ENCODE assay signal across 21 cellular contexts in the genomic region with DNA sequence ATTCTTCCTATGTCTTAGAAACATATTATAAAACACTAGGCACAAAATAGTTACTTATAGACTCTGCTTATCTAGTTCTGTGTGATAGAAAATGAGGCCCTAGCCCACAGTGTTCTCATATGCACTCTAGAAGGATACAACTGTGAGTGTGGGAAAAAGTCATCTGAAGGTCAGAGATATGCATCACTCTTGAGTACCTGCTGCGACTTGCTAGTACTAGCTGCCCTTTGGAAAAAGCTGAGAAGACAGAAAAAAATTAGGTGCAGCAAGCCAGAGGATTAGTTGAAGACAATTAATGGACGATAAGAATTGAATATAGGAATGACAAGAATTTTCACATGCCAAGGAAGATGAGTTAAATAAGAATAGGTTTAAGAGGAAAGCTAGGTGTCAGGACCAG.
"Had no signal": no experiment of that assay in that cellular context is flagged by ENCODE, and none has a peak within 500 bp of the region (broad histone marks: within the 10 kb centered on the region; RNA-seq: fewer than 3 reads in every experiment).

No MANE protein-coding gene starts in this region.

- H3K4me3 ChIP-seq: ascending aorta, esophagus muscularis mucosa, left lung, prostate gland, upper lobe of right lung had no signal

- H3K4me1 ChIP-seq: ascending aorta, esophagus muscularis mucosa, prostate gland, upper lobe of right lung had no signal

- H3K27ac ChIP-seq: ascending aorta, esophagus muscularis mucosa, left lung, prostate gland, upper lobe of right lung had no signal

- ATAC-seq: activated CD8-positive, alpha-beta T cell treated with anti-CD3 and anti-CD28 coated beads, Interleukin-2, amount 10 ng/mL, durations not matched to agents 7 days and 5 days; left lung; natural killer cell; SK-N-SH treated with all-trans-retinoic acid at 6 μM for 48 hours; stimulated activated naive CD8-positive, alpha-beta T cell treated with anti-CD3 and anti-CD28 coated beads, Interleukin-15, Interleukin-2, amounts not matched to agents 100 U/mL and 50 U/mL, for 24 hours; T-cell; upper lobe of right lung had no signal

- H3K36me3 Mint-ChIP-seq: natural killer cell, T-cell had no signal

- DNase-seq: activated CD4-positive, alpha-beta T cell treated with anti-CD3 and anti-CD28 coated beads for 1 hour; activated CD4-positive, alpha-beta T cell treated with anti-CD3 and anti-CD28 coated beads, Interleukin-2, amount 50 U/mL, for 1 hour; activated CD8-positive, alpha-beta T cell treated with anti-CD3 and anti-CD28 coated beads, Interleukin-2, amount 10 ng/mL, durations not matched to agents 7 days and 5 days; activated gamma-delta T cell; activated naive CD4-positive, alpha-beta T cell treated with anti-CD3 and anti-CD28 coated beads, Interleukin-2, amount 50 U/mL, for 16 hours; effector CD4-positive, alpha-beta T cell; left lung; midbrain; natural killer cell; stimulated activated CD4-positive, alpha-beta T cell treated with anti-CD3 and anti-CD28 coated beads, Interleukin-4, amount 100 ng/mL, for 4 hours; stimulated activated naive CD8-positive, alpha-beta T cell treated with anti-CD3 and anti-CD28 coated beads, Interleukin-15, Interleukin-2, amounts not matched to agents 100 U/mL and 50 U/mL, for 24 hours; T-cell; T-helper 9 cell; upper lobe of right lung had no signal

- FAIRE-seq: endometrium had no signal

- H3K27me3 ChIP-seq: ascending aorta, esophagus muscularis mucosa, left lung, upper lobe of right lung had no signal

- H3K27me3 Mint-ChIP-seq: dendritic cell treated with granulocyte-macrophage colony-stimulating factor and Interleukin-4, amounts not matched to agents 40 ng/mL and 50 ng/mL, for 4 days; T-cell had no signal

- H3K4me3 Mint-ChIP-seq: activated CD8-positive, alpha-beta T cell treated with anti-CD3 and anti-CD28 coated beads, Interleukin-2, amount 10 ng/mL, durations not matched to agents 7 days and 5 days; activated T-helper 1 cell treated with anti-CD3 and anti-CD28 coated beads, Interleukin-12 subunit alpha, Interleukin-12 subunit beta, Interleukin-2, Interleukin-4 antibody, amounts not matched to agents 30 ng/mL and 10 ng/mL and 1 ng/mL, durations not matched to agents 14 hours and 24 hours and 36 hours; dendritic cell treated with granulocyte-macrophage colony-stimulating factor and Interleukin-4, amounts not matched to agents 40 ng/mL and 50 ng/mL, for 4 days; natural killer cell; T-cell had no signal

- H3K9me3 Mint-ChIP-seq: dendritic cell treated with granulocyte-macrophage colony-stimulating factor and Interleukin-4, amounts not matched to agents 40 ng/mL and 50 ng/mL, for 4 days; T-cell had no signal

- H3K36me3 ChIP-seq: ascending aorta, left lung, prostate gland, upper lobe of right lung had no signal

- H3K27ac Mint-ChIP-seq: activated CD8-positive, alpha-beta T cell treated with anti-CD3 and anti-CD28 coated beads, Interleukin-2, amount 10 ng/mL, durations not matched to agents 7 days and 5 days; activated T-helper 1 cell treated with anti-CD3 and anti-CD28 coated beads, Interleukin-12 subunit alpha, Interleukin-12 subunit beta, Interleukin-2, Interleukin-4 antibody, amounts not matched to agents 30 ng/mL and 10 ng/mL and 1 ng/mL, durations not matched to agents 14 hours and 24 hours and 36 hours; dendritic cell treated with granulocyte-macrophage colony-stimulating factor and Interleukin-4, amounts not matched to agents 40 ng/mL and 50 ng/mL, for 4 days; natural killer cell; T-cell had no signal

- H3K4me1 Mint-ChIP-seq: natural killer cell had no signal

- H3K9me3 ChIP-seq: ascending aorta, esophagus muscularis mucosa, left lung, prostate gland, upper lobe of right lung had no signal
